In genomic region chr14:89042021-89042420, GRCh38 we compare ENCODE assay signal across 18 cellular contexts.
DNase-seq lines count a peak whose midpoint lies in the region; ATAC-seq, FAIRE-seq and TF ChIP-seq lines count a peak whose summit lies in the region.
"Had no signal": no experiment of that assay in that cellular context is flagged by ENCODE, and none has a peak within 500 bp of the region (broad histone marks: within the 10 kb centered on the region; RNA-seq: fewer than 3 reads in every experiment).

No MANE protein-coding gene starts in this region.

- H2BK120ac ChIP-seq in mesendoderm (ENCODE audit: low read depth, low read length), result no peak overlapping the region

- H3K36me3 Mint-ChIP-seq in CD8-positive, alpha-beta T cell, result no peaks in the 10 kb centered on the region

- TF ChIP-seq EP300 in GM12878 (IDR thresholded peaks at IDR 0.05; ENCODE audit: borderline replicate concordance in 1 of 2, control insufficient read depth in 1 of 2, low read depth in 2 of 2, low read length in 2 of 2), result no peak

- no peak overlapping the region for H4K8ac ChIP-seq in mesendoderm (ENCODE audit: low read depth, low read length)

- H3K9ac ChIP-seq in GM12878 (ENCODE audit: control insufficient read depth, insufficient read depth, low read length) (no peak overlapping the region), mesendoderm (ENCODE audit: low read length) (no peak overlapping the region)
- H3K9ac ChIP-seq: BLaER1 treated with 17β-estradiol and CSF1 and Interleukin-3, amounts not matched to agents 10 nM and 100 nM had no signal

- BruUV-seq in GM12878 (replicated peaks; lab: Mats Ljungman, UMichigan), result no TSS peak

- H2BK15ac ChIP-seq in mesendoderm (replicated peaks; ENCODE audit: low read depth), result no peak overlapping the region

- H3K56ac ChIP-seq in mesendoderm (ENCODE audit: low read length), result no peak overlapping the region

- no peak for FAIRE-seq in GM12878 (lab: Jason Lieb, UNC)
- FAIRE-seq: A549, RCC 7860 had no signal

- H4K5ac ChIP-seq in mesendoderm (ENCODE audit: low read length), result no peak overlapping the region

- POLR2A ChIA-PET in GM12878 (lab: Charles Lee), result interaction anchor here (0.7 kb wide), 1 partner anchor 18 kb away, joined by 3 read pairs; no protein-coding TSS in a partner anchor
- POLR2A ChIA-PET in CD8-positive, alpha-beta T cell (lab: Charles Lee), result interaction anchor here (1.0 kb wide), 1 partner anchor 270 kb away, joined by 3 read pairs; no protein-coding TSS in a partner anchor

- no peak overlapping the region for H2AFZ ChIP-seq in GM12878 (ENCODE audit: control insufficient read depth, low read depth, low read length)

- H3K27ac Mint-ChIP-seq in CD8-positive, alpha-beta T cell, result no peak overlapping the region

- TF ChIP-seq CTCF in BE2C (IDR thresholded peaks at IDR 0.05; ENCODE audit: low read depth, low read length) (no peak), GM12878 (IDR thresholded peaks at IDR 0.05 in 2 of 3, conservative IDR thresholded peaks at IDR 0.05 in 1 of 3; ENCODE audit: control insufficient read depth in 2 of 3, extremely low read depth in 1 of 3, insufficient read depth in 1 of 3, low read depth in 3 of 3, low read length in 3 of 3) (no peak)
- no peak for TF ChIP-seq CTCF in CD8-positive, alpha-beta T cell (IDR thresholded peaks at IDR 0.05)

- RAD21 ChIA-PET in GM12878 (lab: Charles Lee; ENCODE audit: unreplicated experiment), result interaction anchor here (0.7 kb wide), 1 partner anchor 124 kb away, joined by 3 read pairs; no protein-coding TSS in a partner anchor

- H3K27me3 Mint-ChIP-seq in CD8-positive, alpha-beta T cell (ENCODE audit: low read depth), result peaks cover 19% of the 10 kb centered on the region

- no peak for DNase-seq in BE2C
- DNase-seq in HT-29 (ENCODE audit: low spot score), result peak; percentile 4
- no peak for DNase-seq in GM12878 (ENCODE audit: low read depth, low spot score)
- DNase-seq in mesendoderm, result no peak
- DNase-seq in CD8-positive, alpha-beta T cell, result no peak
- DNase-seq: CD8-positive, alpha-beta memory T cell; DMS79 treated with DMSO at 0.1 percent for 48 hours; HCEC 1CT; KG1; MV-4-11; NCI-H1694 treated with DMSO at 0.1 percent for 48 hours; Right ventricle myocardium superior; T-helper 1 cell had no signal

- peaks cover 7% of the 10 kb centered on the region for H3K4me1 ChIP-seq in BE2C
- peaks cover 6% of the 10 kb centered on the region for H3K4me1 ChIP-seq in GM12878 (ENCODE audit: control insufficient read depth, insufficient read depth, low read length)
- peaks cover 5% of the 10 kb centered on the region for H3K4me1 ChIP-seq in mesendoderm (ENCODE audit: control insufficient read depth, low read depth, low read length)
- peaks cover 7% of the 10 kb centered on the region for H3K4me1 ChIP-seq in CD8-positive, alpha-beta T cell (ENCODE audit: insufficient read depth, low read length)

- H3K4me2 ChIP-seq in GM12878 (ENCODE audit: control insufficient read depth, insufficient read depth), result no peak overlapping the region
- H3K4me2 ChIP-seq in mesendoderm (ENCODE audit: low read length), result no peak overlapping the region

- H3K27me3 ChIP-seq in BE2C, result no peaks in the 10 kb centered on the region
- no peaks in the 10 kb centered on the region for H3K27me3 ChIP-seq in GM12878 (replicated peaks in 1 of 2; ENCODE audit: control insufficient read depth in 2 of 2, insufficient read depth in 2 of 2, low read length in 1 of 2)
- no peaks in the 10 kb centered on the region for H3K27me3 ChIP-seq in mesendoderm (ENCODE audit: insufficient read depth, low read length, poor library complexity)
- no peaks in the 10 kb centered on the region for H3K27me3 ChIP-seq in CD8-positive, alpha-beta T cell (ENCODE audit: insufficient read depth, low read length)

- no peak overlapping the region for H3K23ac ChIP-seq in mesendoderm (ENCODE audit: low read length)

- H3K18ac ChIP-seq in mesendoderm (ENCODE audit: low read length), result peak overlapping the region; percentile 51

- no peak overlapping the region for H2BK5ac ChIP-seq in mesendoderm (ENCODE audit: low read length)

- WGBS in GM12878 (ENCODE audit: insufficient coverage, insufficient replicate concordance, low lambda C conversion rate, missing lambda C conversion rate), result 100% methylated on average over 1 of the region's 1 CpG
- no CpG with 5 or more reads among the region's 1 CpG for WGBS in mesendoderm (ENCODE audit: extremely low coverage, insufficient coverage, low lambda C conversion rate)

- in situ Hi-C loops in GM12878 (cut with MboI), result loop anchor here (5.0 to 25.0 kb wide), 3 partner anchors 395 to 870 kb away; no protein-coding TSS in a partner anchor

- H3K79me2 ChIP-seq in GM12878 (ENCODE audit: control insufficient read depth, insufficient read depth, low read length) (no peaks in the 10 kb centered on the region), mesendoderm (ENCODE audit: control insufficient read depth, insufficient read depth, low read length) (no peaks in the 10 kb centered on the region)

- SMC1A ChIA-PET in GM12878 (lab: Charles Lee; ENCODE audit: uncharacterized antibody, unreplicated experiment), result interaction anchor here (0.7 to 2.2 kb wide), 8 partner anchors 39 to 894 kb away, joined by 3 to 11 read pairs (median 4); no protein-coding TSS in a partner anchor

- ATAC-seq in GM12878 (no peak), HG02973 (IDR thresholded peaks at IDR 0.05; ENCODE audit: unreplicated experiment) (no peak), HG02588 (IDR thresholded peaks at IDR 0.05; ENCODE audit: unreplicated experiment) (no peak)
- no peak for ATAC-seq in CD8-positive, alpha-beta T cell

- intact Hi-C loops in GM12878 (cut with micrococcal nuclease; ENCODE audit: unreplicated experiment), result no loop called here
- intact Hi-C loops in CD8-positive, alpha-beta T cell (cut with DNase I, micrococcal nuclease), result loop anchor here (5.0 to 10.0 kb wide), 2 partner anchors 373 to 600 kb away; partner anchors contain the start of gene FOXN3 (in 1 of the 2)

- H3K27ac ChIP-seq in GM12878 (ENCODE audit: control insufficient read depth, insufficient read depth), result no peak overlapping the region
- no peak overlapping the region for H3K27ac ChIP-seq in mesendoderm (ENCODE audit: low read depth, low read length)
- no peak overlapping the region for H3K27ac ChIP-seq in CD8-positive, alpha-beta T cell (ENCODE audit: low read depth, low read length)

- peaks cover 7% of the 10 kb centered on the region for H3K4me1 Mint-ChIP-seq in CD8-positive, alpha-beta T cell (ENCODE audit: low read depth)

- CTCF ChIA-PET in GM12878 (lab: Yijun Ruan, JAX), result interaction anchor here (1.2 to 2.3 kb wide), 9 partner anchors 15 to 873 kb away, joined by 3 to 12 read pairs (median 5); no protein-coding TSS in a partner anchor
- CTCF ChIA-PET in CD8-positive, alpha-beta T cell (lab: Charles Lee), result interaction anchor here (0.5 to 4.8 kb wide), 6 partner anchors 13 to 872 kb away, joined by 3 to 63 read pairs (median 10); no protein-coding TSS in a partner anchor

- H3K9me3 Mint-ChIP-seq in CD8-positive, alpha-beta T cell, result peaks cover 3% of the 10 kb centered on the region

- no peaks in the 10 kb centered on the region for H3K79me1 ChIP-seq in mesendoderm (ENCODE audit: low read length)

- no peak overlapping the region for H2AK5ac ChIP-seq in mesendoderm (ENCODE audit: low read length)

- peak overlapping the region; percentile 67 for H3K4me3 ChIP-seq in BE2C (ENCODE audit: low read depth, low read length)
- H3K4me3 ChIP-seq in GM12878, result no peak overlapping the region
- no peak overlapping the region for H3K4me3 ChIP-seq in mesendoderm (ENCODE audit: low read length)
- no peak overlapping the region for H3K4me3 ChIP-seq in CD8-positive, alpha-beta T cell (ENCODE audit: low read depth, low read length)
- H3K4me3 ChIP-seq: A549; BLaER1 treated with 17β-estradiol and CSF1 and Interleukin-3, amounts not matched to agents 10 nM and 100 nM had no signal

- no peak overlapping the region for H3K4me3 Mint-ChIP-seq in CD8-positive, alpha-beta T cell
- H3K4me3 Mint-ChIP-seq: CD8-positive, alpha-beta memory T cell had no signal

- TF ChIP-seq POLR2A in GM12878 (IDR thresholded peaks at IDR 0.05; ENCODE audit: low read depth, low read length), result no peak

- no peak for TF ChIP-seq RAD21 in GM12878 (IDR thresholded peaks at IDR 0.05; ENCODE audit: insufficient read depth, low read depth, low read length)

- H3K36me3 ChIP-seq in BE2C (no peaks in the 10 kb centered on the region), GM12878 (ENCODE audit: control insufficient read depth in 2 of 2, insufficient read depth in 2 of 2, low read length in 1 of 2) (no peaks in the 10 kb centered on the region), mesendoderm (ENCODE audit: control insufficient read depth, insufficient read depth, low read length) (no peaks in the 10 kb centered on the region)
- no peaks in the 10 kb centered on the region for H3K36me3 ChIP-seq in CD8-positive, alpha-beta T cell (ENCODE audit: insufficient read depth, low read length)
- H3K36me3 ChIP-seq: BLaER1 treated with 17β-estradiol and CSF1 and Interleukin-3, amounts not matched to agents 10 nM and 100 nM had no signal

- no peaks in the 10 kb centered on the region for H4K20me1 ChIP-seq in GM12878 (ENCODE audit: control insufficient read depth, insufficient read depth)
- H4K20me1 ChIP-seq: BLaER1 treated with 17β-estradiol and CSF1 and Interleukin-3, amounts not matched to agents 10 nM and 100 nM had no signal

- H3K9me3 ChIP-seq in BE2C (peaks cover 5% of the 10 kb centered on the region), GM12878 (replicated peaks; ENCODE audit: control insufficient read depth, insufficient read depth, low read length) (0 out of 3 replicates have a peak, but pooled peaks cover 1% of the 10 kb centered on the region)
- H3K9me3 ChIP-seq in CD8-positive, alpha-beta T cell (ENCODE audit: low read length), result no peaks in the 10 kb centered on the region

- H3K4ac ChIP-seq in mesendoderm (ENCODE audit: low read depth, low read length), result no peak overlapping the region

TF ChIP-seq in GM12878, 131 proteins besides CTCF, POLR2A, EP300 and RAD21 (continues in another document):
- TF ChIP-seq SP1 (IDR thresholded peaks at IDR 0.05; ENCODE audit: low read depth, low read length), result no peak
- TF ChIP-seq NR2C1 (IDR thresholded peaks at IDR 0.05), result peak; percentile 59; the same call in 1 of the 2 replicates
- TF ChIP-seq GABPA (IDR thresholded peaks at IDR 0.05; ENCODE audit: low read depth), result peak; percentile 59; the same call in 1 of the 2 replicates
- TF ChIP-seq ZNF207 (IDR thresholded peaks at IDR 0.05; ENCODE audit: borderline replicate concordance), result no peak
- TF ChIP-seq ATF2 (IDR thresholded peaks at IDR 0.05; ENCODE audit: low read length), result no peak
